8 cellular contexts compared by ENCODE assay signal in the genomic region with DNA sequence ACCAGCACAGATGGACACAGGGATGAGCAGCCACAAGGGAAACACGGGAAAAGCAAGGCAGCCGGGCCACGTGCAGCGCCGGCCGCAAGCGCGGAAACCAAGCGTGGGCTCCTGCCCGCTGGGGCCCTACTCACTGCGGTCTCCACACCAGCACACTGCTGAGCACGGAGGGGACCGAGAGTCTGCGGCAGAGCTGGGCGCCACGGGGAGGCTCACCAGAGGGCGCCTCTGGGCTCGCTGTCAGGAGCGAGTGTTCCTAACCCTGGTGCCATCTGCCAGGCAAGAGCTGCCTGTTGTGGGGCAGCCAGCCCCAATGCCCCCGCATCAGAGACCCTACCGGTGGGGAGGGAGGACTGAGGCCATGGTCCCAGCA. TPM values are rescaled to one million over a fixed set of nuclear protein-coding genes. Genes with fewer than 3 reads are reported as not detected.
A peak's percentile ranks its signal among the peaks of the same experiment; 100 is the strongest.
DNase-seq lines count a peak whose midpoint lies in the region; ATAC-seq and TF ChIP-seq lines count a peak whose summit lies in the region.

No MANE protein-coding gene starts in this region.

- peaks cover 77% of the 10 kb centered on the region for H3K79me2 ChIP-seq in SK-N-SH (ENCODE audit: insufficient read depth)

- H2AFZ ChIP-seq in SK-N-SH (ENCODE audit: low read depth) = no peak overlapping the region

- no peaks in the 10 kb centered on the region for H3K27me3 Mint-ChIP-seq in activated naive CD4-positive, alpha-beta T cell treated with anti-CD3 and anti-CD28 coated beads, Interleukin-2, amount 50 U/mL, for 24 hours

- H3K9me3 Mint-ChIP-seq in activated naive CD4-positive, alpha-beta T cell treated with anti-CD3 and anti-CD28 coated beads, Interleukin-2, amount 50 U/mL, for 24 hours = no peaks in the 10 kb centered on the region

- intact Hi-C loops in left ventricle myocardium superior (cut with micrococcal nuclease) = no loop called here
- intact Hi-C loops in gastrocnemius medialis (cut with DNase I; ENCODE audit: low total_unique reads) = loop anchor here (1.0 to 2.0 kb wide), 2 partner anchors 27 to 30 kb away; a partner anchor contains a TSS

- in situ Hi-C loops in gastrocnemius medialis (cut with MboI; ENCODE audit: low sequenced_read_pairs in 4 of 4) = no loop called here

- ATAC-seq in HG02840 (IDR thresholded peaks at IDR 0.05; ENCODE audit: low FRiP score, unreplicated experiment) (peak; percentile 21), left ventricle myocardium superior (peak; percentile 17), gastrocnemius medialis (peak in 1 of 2 donors; percentile 31), HG03159 (IDR thresholded peaks at IDR 0.05; ENCODE audit: unreplicated experiment) (no peak)

- H3K4me2 ChIP-seq in SK-N-SH = no peak overlapping the region

- H3K27ac ChIP-seq in SK-N-SH (ENCODE audit: low read depth in 2 of 2, low read length in 1 of 2) (peak overlapping the region in 1 of 2 experiments; percentile 22; a peak in 1 of 4 replicates), gastrocnemius medialis (peak overlapping the region; percentile 83 to 95 (median 92))

- H3K4me3 ChIP-seq in SK-N-SH (ENCODE audit: low read depth in 2 of 2, low read length in 1 of 2) = no peak overlapping the region
- H3K4me3 ChIP-seq in gastrocnemius medialis = peak overlapping the region in 3 of 4 donors; percentile 6 to 30 (median 27)

- H3K9me3 ChIP-seq in SK-N-SH (no peaks in the 10 kb centered on the region), gastrocnemius medialis (no peaks in the 10 kb centered on the region)

- CTCF ChIA-PET in SK-N-SH (lab: Yijun Ruan, JAX) = interaction anchor here (0.6 to 1.8 kb wide), 8 partner anchors 9 to 183 kb away, joined by 3 to 10 read pairs (median 3); a partner anchor contains a TSS

- no peaks in the 10 kb centered on the region for H3K27me3 ChIP-seq in SK-N-SH (ENCODE audit: insufficient read depth)
- H3K27me3 ChIP-seq in gastrocnemius medialis = no peaks in the 10 kb centered on the region

- peak; percentile 33 for TF ChIP-seq RAD21 in SK-N-SH (IDR thresholded peaks at IDR 0.05; ENCODE audit: low read length)

- 80% methylated on average over 1 of the region's 21 CpGs for WGBS in SK-N-SH (ENCODE audit: low lambda C conversion rate)

- peak overlapping the region; percentile 97 for H3K27ac Mint-ChIP-seq in activated naive CD4-positive, alpha-beta T cell treated with anti-CD3 and anti-CD28 coated beads, Interleukin-2, amount 50 U/mL, for 24 hours

- H3K4me1 ChIP-seq in SK-N-SH (ENCODE audit: control insufficient read depth in 1 of 2, insufficient read depth in 2 of 2, low read depth in 1 of 2, low read length in 1 of 2) (peaks cover 15 to 51% of the 10 kb centered on the region in 2 experiments; a peak in 3 of 4 replicates), gastrocnemius medialis (peaks cover 74 to 82% of the 10 kb centered on the region in 2 donors)

- H3K36me3 ChIP-seq in SK-N-SH (replicated peaks in 1 of 2; ENCODE audit: control insufficient read depth in 1 of 2, insufficient read depth in 2 of 2, low read length in 1 of 2) (peaks cover 0 to 15% of the 10 kb centered on the region in 2 experiments), gastrocnemius medialis (peaks cover 0 to 17% of the 10 kb centered on the region in 2 donors)

- no peak for DNase-seq in SK-N-SH
- peak; percentile 71 for DNase-seq in left ventricle myocardium superior
- peak in 1 of 2 donors; percentile 68 for DNase-seq in gastrocnemius medialis
- no peak for DNase-seq in OCI-M1 (lab: John Stamatoyannopoulos, UW)

- H3K4me3 Mint-ChIP-seq in activated naive CD4-positive, alpha-beta T cell treated with anti-CD3 and anti-CD28 coated beads, Interleukin-2, amount 50 U/mL, for 24 hours = peak overlapping the region; percentile 79

- H3K36me3 Mint-ChIP-seq in activated naive CD4-positive, alpha-beta T cell treated with anti-CD3 and anti-CD28 coated beads, Interleukin-2, amount 50 U/mL, for 24 hours = no peaks in the 10 kb centered on the region

- H3K9ac ChIP-seq in SK-N-SH = no peak overlapping the region

- peaks cover 34% of the 10 kb centered on the region for H3K4me1 Mint-ChIP-seq in activated naive CD4-positive, alpha-beta T cell treated with anti-CD3 and anti-CD28 coated beads, Interleukin-2, amount 50 U/mL, for 24 hours

- no peaks in the 10 kb centered on the region for H3K9me2 ChIP-seq in SK-N-SH

- TF ChIP-seq POLR2A in gastrocnemius medialis (IDR thresholded peaks at IDR 0.05) = no peak

- H4K20me1 ChIP-seq in SK-N-SH (ENCODE audit: insufficient read depth) = peaks cover 11% of the 10 kb centered on the region; the same call in 1 of the 2 replicates

- TF ChIP-seq CTCF in GM12874 (IDR thresholded peaks at IDR 0.05; ENCODE audit: insufficient read depth, low read depth, low read length) = peak; percentile 76
- no peak for TF ChIP-seq CTCF in SK-N-SH (IDR thresholded peaks at IDR 0.05)
- TF ChIP-seq CTCF in gastrocnemius medialis (IDR thresholded peaks at IDR 0.05 in 4 of 5, conservative IDR thresholded peaks at IDR 0.05 in 1 of 5) = peak; percentile 31 to 65 (median 61)

- TF ChIP-seq EP300 in SK-N-SH (IDR thresholded peaks at IDR 0.05; ENCODE audit: borderline replicate concordance in 1 of 2, low read depth in 1 of 2, low read length in 1 of 2) = no peak

- H3F3A ChIP-seq in SK-N-SH (replicated peaks; ENCODE audit: insufficient read depth) = peaks cover 2% of the 10 kb centered on the region

- POLR2A ChIA-PET in SK-N-SH (lab: Yijun Ruan, JAX) = no interaction called here

TF ChIP-seq in SK-N-SH, 30 proteins besides CTCF, POLR2A, EP300 and RAD21:
- TF ChIP-seq SMC3 (IDR thresholded peaks at IDR 0.05; ENCODE audit: low read depth, low read length) = peak; percentile 35
- TF ChIP-seq ELF1 (IDR thresholded peaks at IDR 0.05) = no peak
- no peak for TF ChIP-seq RFX5 (IDR thresholded peaks at IDR 0.05; ENCODE audit: low read length)

RNA-seq across cellular contexts. Expression of a gene that starts 26.5 kb away (rescaled TPM):
- polyA plus RNA-seq in SK-N-SH (2012; rRNA removed) = 18.7 and 21.3 TPM in 2 replicates
- 9.7 and 14.7 TPM in 2 replicates for polyA plus RNA-seq in SK-N-SH (2012; cell fraction: cytosol; rRNA removed)
- 23.4 and 26.0 TPM in 2 replicates for polyA plus RNA-seq in SK-N-SH (2012; cell fraction: nucleus; rRNA removed)
- total RNA-seq in left ventricle myocardium superior = 19.2 TPM
- 1 to 10 TPM; 2.7 to 3.1 (median 3.0) TPM for total RNA-seq in gastrocnemius medialis

RNA-seq across cellular contexts. Expression of a gene that starts 30.5 kb away (rescaled TPM):
- polyA plus RNA-seq in SK-N-SH (2012; rRNA removed) = 62.5 and 82.8 TPM in 2 replicates
- polyA plus RNA-seq in SK-N-SH (2012; cell fraction: cytosol; rRNA removed) = 34.7 and 53.5 TPM in 2 replicates
- polyA plus RNA-seq in SK-N-SH (2012; cell fraction: nucleus; rRNA removed) = 48.5 and 52.9 TPM in 2 replicates
- 19.1 TPM for total RNA-seq in left ventricle myocardium superior
- 10 to 100 TPM; 11.6 to 19.4 (median 15.8) TPM for total RNA-seq in gastrocnemius medialis

RNA-seq across cellular contexts. Expression of a gene that starts 31.2 kb away (rescaled TPM):
- 6.0 and 7.6 TPM in 2 replicates for polyA plus RNA-seq in SK-N-SH (2012; rRNA removed)
- polyA plus RNA-seq in SK-N-SH (2012; cell fraction: cytosol; rRNA removed) = 2.8 and 2.9 TPM in 2 replicates
- polyA plus RNA-seq in SK-N-SH (2012; cell fraction: nucleus; rRNA removed) = 5.6 and 6.1 TPM in 2 replicates
- 4.2 TPM for total RNA-seq in left ventricle myocardium superior
- 1 to 10 TPM in 2 of 4 donors, under 1 TPM in 1, not detected in 1; 0.94 to 2.1 (median 1.3) TPM for total RNA-seq in gastrocnemius medialis

RNA-seq across cellular contexts. Expression of a gene that starts 32.6 kb away (rescaled TPM):
- 13.2 and 18.0 TPM in 2 replicates for polyA plus RNA-seq in SK-N-SH (2012; rRNA removed)
- 12.9 and 15.0 TPM in 2 replicates for polyA plus RNA-seq in SK-N-SH (2012; cell fraction: cytosol; rRNA removed)
- polyA plus RNA-seq in SK-N-SH (2012; cell fraction: nucleus; rRNA removed) = 23.9 and 29.4 TPM in 2 replicates
- 7.2 TPM for total RNA-seq in left ventricle myocardium superior
- 10 to 100 TPM in 2 of 4 donors, 1 to 10 TPM in 2; 7.3 to 15.8 (median 9.7) TPM for total RNA-seq in gastrocnemius medialis

Comparison
In these comparisons a context has a peak if more than half of its experiments do, and no peak if none do; other contexts are left out.
1. H3K4me3 ChIP-seq: peak in gastrocnemius medialis (3 of 4); none in SK-N-SH (0 of 2).